Comparison of ENCODE assay signal across 8 cellular contexts in genomic region chrX:52995974-52996304, GRCh38. TPM values are rescaled to one million over a fixed set of nuclear protein-coding genes. Genes with fewer than 3 reads are reported as not detected.
DNase-seq lines count a peak whose midpoint lies in the region; ATAC-seq, FAIRE-seq and TF ChIP-seq lines count a peak whose summit lies in the region.

No MANE protein-coding gene starts in this region.

- H3K27me3 ChIP-seq in BJ (ENCODE audit: control insufficient read depth, insufficient read depth, low read length) (peaks cover 2% of the 10 kb centered on the region; the same call in 1 of the 2 replicates), HL-60 (ENCODE audit: insufficient read depth, poor library complexity, severe bottlenecking) (no peaks in the 10 kb centered on the region), bronchial epithelial cell (ENCODE audit: control insufficient read depth, insufficient read depth, low read length) (no peaks in the 10 kb centered on the region)

- TF ChIP-seq CTCF in BJ (IDR thresholded peaks at IDR 0.05; ENCODE audit: insufficient read depth, low read depth, low read length) (no peak), HL-60 (IDR thresholded peaks at IDR 0.05; ENCODE audit: insufficient read depth, low read length) (no peak), bronchial epithelial cell (IDR thresholded peaks at IDR 0.05; ENCODE audit: insufficient read depth, low read length, severe bottlenecking) (no peak), D721Med (IDR thresholded peaks at IDR 0.05; ENCODE audit: insufficient read depth, missing control alignments) (no peak)

- FAIRE-seq in bronchial epithelial cell (lab: Jason Lieb, UNC) (no peak), D721Med (lab: Jason Lieb, UNC) (no peak)

- no peak for DNase-seq in BJ (ENCODE audit: low read depth)
- DNase-seq in HL-60 (ENCODE audit: low read depth in 1 of 2, low spot score in 1 of 2) = no peak
- no peak for DNase-seq in bronchial epithelial cell (ENCODE audit: low read depth)
- DNase-seq in naive thymus-derived CD8-positive, alpha-beta T cell = no peak
- no peak for DNase-seq in head of caudate nucleus
- no peak for DNase-seq in NCI-H2029 (lab: John Stamatoyannopoulos, UW)
- no peak for DNase-seq in G401 (ENCODE audit: low spot score)
- DNase-seq in D721Med (ENCODE audit: insufficient read length, low spot score) = no peak

- peak overlapping the region; percentile 91 for H3K27ac ChIP-seq in HL-60 (replicated peaks)

- intact Hi-C loops in head of caudate nucleus (cut with DNase I) = no loop called here

- H3K27ac Mint-ChIP-seq in naive thymus-derived CD8-positive, alpha-beta T cell = peak overlapping the region; percentile 95 to 100 (median 98)

- CTCF ChIA-PET in BJ (lab: Yijun Ruan, JAX) = interaction anchor here (1.3 to 1.4 kb wide), 3 partner anchors 9 to 422 kb away, joined by 3 to 5 read pairs (median 3); no protein-coding TSS in a partner anchor

- peaks cover 9 to 30% (median 25%) of the 10 kb centered on the region in 4 donors for H3K4me1 Mint-ChIP-seq in naive thymus-derived CD8-positive, alpha-beta T cell

- H3K36me3 ChIP-seq in BJ (ENCODE audit: control insufficient read depth, insufficient read depth, low read length) (no peaks in the 10 kb centered on the region), bronchial epithelial cell (ENCODE audit: control insufficient read depth, insufficient read depth, low read length) (no peaks in the 10 kb centered on the region)

- H3K4me3 Mint-ChIP-seq in naive thymus-derived CD8-positive, alpha-beta T cell = peak overlapping the region; percentile 88 to 99 (median 94)

- POLR2A ChIA-PET in BJ (lab: Charles Lee) = no interaction called here
- POLR2A ChIA-PET in naive thymus-derived CD8-positive, alpha-beta T cell (lab: Charles Lee) = interaction anchor here (0.6 to 1.7 kb wide), 6 partner anchors 10 to 688 kb away, joined by 3 to 6 read pairs (median 4); partner anchors contain the start of genes KANTR, KDM5C and TSPYL2

- no peaks in the 10 kb centered on the region for H3K9me3 Mint-ChIP-seq in naive thymus-derived CD8-positive, alpha-beta T cell

- peaks cover 0 to 3% (median 0%) of the 10 kb centered on the region in 3 donors for H3K36me3 Mint-ChIP-seq in naive thymus-derived CD8-positive, alpha-beta T cell

- ATAC-seq in naive thymus-derived CD8-positive, alpha-beta T cell = no peak

- H3K27me3 Mint-ChIP-seq in naive thymus-derived CD8-positive, alpha-beta T cell = peaks cover 0 to under 1% (median 0%) of the 10 kb centered on the region in 5 donors

- H3K4me3 ChIP-seq in BJ (ENCODE audit: low read depth, low read length) = peak overlapping the region; percentile 65; the same call in 1 of the 2 replicates
- peak overlapping the region; percentile 40 for H3K4me3 ChIP-seq in HL-60 (replicated peaks; ENCODE audit: insufficient read depth, low read length)
- peak overlapping the region; percentile 54 for H3K4me3 ChIP-seq in bronchial epithelial cell (ENCODE audit: low read depth, low read length)

- in situ Hi-C loops in G401 (cut with HindIII; ENCODE audit: low sequenced_read_pairs) = no loop called here

RNA-seq across cellular contexts. Expression of gene FAM156A, which starts 37.6 kb away (rescaled TPM):
- polyA plus RNA-seq in BJ (2011; rRNA removed) = 27.6 and 33.3 TPM in 2 replicates
- polyA minus RNA-seq in BJ (2011; rRNA and poly(A)+ RNA removed) = 4.8 and 6.3 TPM in 2 replicates
- 6.6 and 8.8 TPM in 2 replicates for total RNA-seq in bronchial epithelial cell
- total RNA-seq in naive thymus-derived CD8-positive, alpha-beta T cell = 10 to 100 TPM; 14.9 to 20.7 TPM
- 1 to 10 TPM; 2.9 to 5.7 (median 4.7) TPM for polyA plus RNA-seq in naive thymus-derived CD8-positive, alpha-beta T cell
- total RNA-seq in G401 (2014; rRNA removed; shearing (Covaris generic)) = 2.2 and 7.4 TPM in 2 replicates

RNA-seq across cellular contexts. Expression of gene GPR173, which starts 52.6 kb away (rescaled TPM):
- polyA plus RNA-seq in BJ (2011; rRNA removed) = 1.7 and 2.7 TPM in 2 replicates
- polyA minus RNA-seq in BJ (2011; rRNA and poly(A)+ RNA removed) = 2.1 and 2.3 TPM in 2 replicates
- under 0.01 TPM in 1 of 2 replicates, not detected in the other for total RNA-seq in bronchial epithelial cell
- total RNA-seq in naive thymus-derived CD8-positive, alpha-beta T cell = under 1 TPM; 0.11 to 0.16 TPM
- under 1 TPM in 1 of 3 donors, not detected in 2; 0.49 TPM for polyA plus RNA-seq in naive thymus-derived CD8-positive, alpha-beta T cell
- not detected in 2 replicates for total RNA-seq in G401 (2014; rRNA removed; shearing (Covaris generic))
